ENCODE assay signal across 9 cellular contexts in genomic region chr17:64064331-64064730, GRCh38. TPM values are rescaled to one million over a fixed set of nuclear protein-coding genes. Genes with fewer than 3 reads are reported as not detected.
DNase-seq lines count a peak whose midpoint lies in the region; ATAC-seq and TF ChIP-seq lines count a peak whose summit lies in the region.
"Had no signal": no experiment of that assay in that cellular context is flagged by ENCODE, and none has a peak within 500 bp of the region (broad histone marks: within the 10 kb centered on the region; RNA-seq: fewer than 3 reads in every experiment).

No MANE protein-coding gene starts in this region.

- WGBS in transverse colon (ENCODE audit: low coverage in 1 of 2), 2 donors: 38 to 57% methylated on average over 8 to 9 of the region's 9 CpGs

- H3K27me3 Mint-ChIP-seq in activated naive CD4-positive, alpha-beta T cell treated with anti-CD3 and anti-CD28 coated beads, Interleukin-2, amount 10 ng/mL, durations not matched to agents 7 days and 5 days: no peaks in the 10 kb centered on the region

- peak overlapping the region; percentile 1 to 72 (median 46) for H3K27ac ChIP-seq in transverse colon
- no peak overlapping the region for H3K27ac ChIP-seq in PC-3 (ENCODE audit: low read length)

- H2AFZ ChIP-seq in PC-3 (ENCODE audit: low read length): no peak overlapping the region

- H3K4me1 ChIP-seq in transverse colon (peaks cover 0 to 16% (median 6%) of the 10 kb centered on the region in 4 donors), PC-3 (ENCODE audit: insufficient read depth, low read length) (peaks cover 19% of the 10 kb centered on the region)

- no peak for DNase-seq in activated naive CD4-positive, alpha-beta T cell treated with anti-CD3 and anti-CD28 coated beads, Interleukin-2, amount 10 ng/mL, durations not matched to agents 7 days and 5 days
- DNase-seq in activated naive CD4-positive, alpha-beta T cell (lab: John Stamatoyannopoulos, UW): no peak
- DNase-seq in astrocyte of the hippocampus (ENCODE audit: low read depth, low spot score) (peak; percentile 57), left lobe of liver (ENCODE audit: low spot score) (peak; percentile 78), transverse colon (peak; percentile 76), NCI-H128 (lab: John Stamatoyannopoulos, UW; ENCODE audit: unreplicated experiment) (no peak), PC-3 (no peak), DMS153 treated with DMSO at 0.1 percent for 48 hours (lab: John Stamatoyannopoulos, UW; ENCODE audit: unreplicated experiment) (no peak)

- peak; percentile 92 for ATAC-seq in left lobe of liver
- ATAC-seq in PC-3: no peak

- POLR2A ChIA-PET in PC-3 (lab: Charles Lee; ENCODE audit: unreplicated experiment): no interaction called here

- no peak overlapping the region for H3K9ac ChIP-seq in PC-3 (ENCODE audit: low read length)

- TF ChIP-seq EP300 in transverse colon (IDR thresholded peaks at IDR 0.05; ENCODE audit: low read depth): no peak

- TF ChIP-seq CTCF in transverse colon (IDR thresholded peaks at IDR 0.05) (no peak), PC-3 (conservative IDR thresholded peaks at IDR 0.05; ENCODE audit: low read depth, low read length) (no peak)

- no peaks in the 10 kb centered on the region for H3F3A ChIP-seq in PC-3 (ENCODE audit: low read length, unreplicated experiment)

- TF ChIP-seq POLR2A in transverse colon (IDR thresholded peaks at IDR 0.05): no peak

- no peak overlapping the region for H3K4me3 Mint-ChIP-seq in activated naive CD4-positive, alpha-beta T cell treated with anti-CD3 and anti-CD28 coated beads, Interleukin-2, amount 10 ng/mL, durations not matched to agents 7 days and 5 days

- no peaks in the 10 kb centered on the region for H3K9me2 ChIP-seq in PC-3 (replicated peaks; ENCODE audit: low read length)

- H3K27me3 ChIP-seq in transverse colon (no peaks in the 10 kb centered on the region), PC-3 (ENCODE audit: low read length) (no peaks in the 10 kb centered on the region)

- H3K36me3 Mint-ChIP-seq in activated naive CD4-positive, alpha-beta T cell treated with anti-CD3 and anti-CD28 coated beads, Interleukin-2, amount 10 ng/mL, durations not matched to agents 7 days and 5 days: peaks cover 83% of the 10 kb centered on the region

- in situ Hi-C loops in transverse colon (cut with MboI; ENCODE audit: low pct_ligation_motif_present in 1 of 4, low pct_unique_long_range_greater_than_20kb in 1 of 4, low sequenced_read_pairs in 3 of 4): loop anchor here in 2 of 4 donors (10.0 to 25.0 kb wide), 2 partner anchors 70 to 223 kb away; partner anchors contain the start of gene ERN1 (in 2 of the 2)

- no TSS peak for BruUV-seq in PC-3 (replicated peaks; lab: Mats Ljungman, UMichigan)

- H3K27ac Mint-ChIP-seq in activated naive CD4-positive, alpha-beta T cell treated with anti-CD3 and anti-CD28 coated beads, Interleukin-2, amount 10 ng/mL, durations not matched to agents 7 days and 5 days: peak overlapping the region; percentile 24

- H3K4me3 ChIP-seq in transverse colon: peak overlapping the region in 1 of 4 donors; percentile 9
- no peak overlapping the region for H3K4me3 ChIP-seq in PC-3 (ENCODE audit: low read length)
- H3K4me3 ChIP-seq: K562 had no signal

- peaks cover 79% of the 10 kb centered on the region for H3K4me1 Mint-ChIP-seq in activated naive CD4-positive, alpha-beta T cell treated with anti-CD3 and anti-CD28 coated beads, Interleukin-2, amount 10 ng/mL, durations not matched to agents 7 days and 5 days

- H3K36me3 ChIP-seq in transverse colon (peaks cover 0 to 18% (median 7%) of the 10 kb centered on the region in 4 donors), PC-3 (ENCODE audit: low read depth, low read length) (peaks cover 20% of the 10 kb centered on the region)

- H3K79me2 ChIP-seq in PC-3 (ENCODE audit: low read length): no peaks in the 10 kb centered on the region

- peaks cover 13% of the 10 kb centered on the region for H3K9me3 Mint-ChIP-seq in activated naive CD4-positive, alpha-beta T cell treated with anti-CD3 and anti-CD28 coated beads, Interleukin-2, amount 10 ng/mL, durations not matched to agents 7 days and 5 days

- no peaks in the 10 kb centered on the region for H4K20me1 ChIP-seq in PC-3 (ENCODE audit: low read length)

- intact Hi-C loops in transverse colon (cut with DNase I; ENCODE audit: low total_unique reads): loop anchor here (10.0 kb wide), 1 partner anchor 70 kb away; the partner anchor contains the start of gene ERN1
- intact Hi-C loops in PC-3 (cut with micrococcal nuclease): no loop called here

- CTCF ChIA-PET in activated naive CD4-positive, alpha-beta T cell treated with anti-CD3 and anti-CD28 coated beads, Interleukin-2, amount 10 ng/mL, durations not matched to agents 7 days and 5 days (lab: Charles Lee): interaction anchor here (0.7 to 10.5 kb wide), 18 partner anchors 10 to 81 kb away, joined by 3 to 214 read pairs (median 6); partner anchors contain the start of gene ERN1
- CTCF ChIA-PET in PC-3 (lab: Charles Lee): interaction anchor here (0.6 to 1.4 kb wide), 5 partner anchors 18 to 215 kb away, joined by 3 to 48 read pairs (median 3); partner anchors contain the start of gene ERN1

- no peak overlapping the region for H3K4me2 ChIP-seq in PC-3 (ENCODE audit: low read length)

- H3K9me3 ChIP-seq in transverse colon (peaks cover 5 to 7% of the 10 kb centered on the region in 2 donors), PC-3 (ENCODE audit: low read length) (peaks cover 3% of the 10 kb centered on the region)

RNA-seq across cellular contexts. Expression of gene ICAM2, which starts 43.9 kb away (rescaled TPM):
- 5.3 TPM for total RNA-seq in left lobe of liver
- total RNA-seq in transverse colon: 10 to 100 TPM in 1 of 4 donors, 1 to 10 TPM in 2, not detected in 1; 6.4 to 24.3 (median 9.3) TPM
- total RNA-seq in PC-3 (2014; rRNA removed): not detected in 2 replicates

Comparison
In these comparisons a context has a peak if more than half of its experiments do, and no peak if none do; other contexts are left out.
1. DNase-seq: peak in astrocyte of the hippocampus (single experiment), left lobe of liver (single experiment) and transverse colon (single experiment); none in activated naive CD4-positive, alpha-beta T cell treated with anti-CD3 and anti-CD28 coated beads, Interleukin-2, amount 10 ng/mL, durations not matched to agents 7 days and 5 days (single experiment), activated naive CD4-positive, alpha-beta T cell (0 of 4), NCI-H128 (single experiment), PC-3 (single experiment) and DMS153 treated with DMSO at 0.1 percent for 48 hours (single experiment).